In the genomic region with DNA sequence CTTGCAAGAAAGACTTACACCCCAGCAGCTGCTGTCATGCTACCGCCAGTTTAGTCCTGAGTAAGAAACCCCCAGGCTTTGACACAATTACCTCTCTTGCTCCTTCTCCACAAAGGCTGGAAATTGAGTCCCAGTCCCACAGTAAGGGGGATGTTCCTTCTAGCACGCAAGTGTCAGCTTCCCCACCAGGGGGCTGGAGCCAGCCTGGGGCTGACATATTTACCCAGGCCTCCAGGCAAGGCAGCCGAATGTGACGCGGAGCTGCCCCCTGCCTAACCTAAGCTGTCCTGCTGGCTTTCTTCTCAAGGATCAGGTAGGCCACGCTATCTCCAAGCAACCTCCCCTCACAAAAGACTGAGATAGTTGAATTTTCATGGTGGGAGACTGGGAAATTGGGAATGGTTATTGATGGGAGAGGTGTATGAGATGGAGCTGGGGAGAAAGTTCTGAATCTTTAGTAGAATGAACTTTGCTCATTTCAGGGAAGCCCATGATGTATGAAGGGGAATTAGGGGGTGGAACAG, we compare ENCODE assay signal across 9 cellular contexts. TPM values are rescaled to one million over a fixed set of nuclear protein-coding genes. Genes with fewer than 3 reads are reported as not detected.
A peak's percentile ranks its signal among the peaks of the same experiment; 100 is the strongest.
DNase-seq lines count a peak whose midpoint lies in the region; ATAC-seq, FAIRE-seq and TF ChIP-seq lines count a peak whose summit lies in the region.
"Had no signal": no experiment of that assay in that cellular context is flagged by ENCODE, and none has a peak within 500 bp of the region (broad histone marks: within the 10 kb centered on the region; RNA-seq: fewer than 3 reads in every experiment).

No MANE protein-coding gene starts in this region.

- TF ChIP-seq RAD21 in HepG2 (CRISPR knock-in tag; IDR thresholded peaks at IDR 0.05): no peak

- FAIRE-seq in HepG2 (lab: Jason Lieb, UNC) (no peak), endothelial cell of umbilical vein (lab: Jason Lieb, UNC) (no peak), urothelium cell line (lab: Jason Lieb, UNC) (peak; percentile 58)
- FAIRE-seq: small intestine had no signal

- H2AFZ ChIP-seq in HepG2 (ENCODE audit: low read length): no peak overlapping the region
- H2AFZ ChIP-seq in endothelial cell of umbilical vein (ENCODE audit: low read depth, low read length): no peak overlapping the region

- dilution Hi-C loops in endothelial cell of umbilical vein (cut with MboI; ENCODE audit: extremely low pct_ligation_motif_present, low sequenced_read_pairs): no loop called here

- H3K79me2 ChIP-seq in HepG2 (ENCODE audit: insufficient read depth, low read length) (no peaks in the 10 kb centered on the region), endothelial cell of umbilical vein (ENCODE audit: control insufficient read depth, insufficient read depth, low read length) (no peaks in the 10 kb centered on the region)

- H3K27ac ChIP-seq in HepG2 (ENCODE audit: extremely low read length, insufficient read depth, low read length) (no peak overlapping the region), right lobe of liver (no peak overlapping the region), endothelial cell of umbilical vein (ENCODE audit: insufficient read depth, low read depth, low read length) (no peak overlapping the region)

- BruUV-seq in HepG2 (replicated peaks; lab: Mats Ljungman, UMichigan): no TSS peak
- no TSS peak for BruUV-seq in endothelial cell of umbilical vein (replicated peaks; lab: Mats Ljungman, UMichigan)

- TF ChIP-seq CTCF in HepG2 (CRISPR knock-in tag; IDR thresholded peaks at IDR 0.05): peak; percentile 34; the same call in 1 of the 2 replicates
- TF ChIP-seq CTCF in right lobe of liver (IDR thresholded peaks at IDR 0.05): no peak
- TF ChIP-seq CTCF in endothelial cell of umbilical vein (IDR thresholded peaks at IDR 0.05; ENCODE audit: extremely low read depth in 1 of 2, insufficient read depth in 1 of 2, low read depth in 1 of 2, low read length in 2 of 2): peak; percentile 27 to 34

- 15% methylated on average over 5 of the region's 6 CpGs for WGBS in HepG2 (ENCODE audit: low lambda C conversion rate)
- WGBS in right lobe of liver (ENCODE audit: insufficient coverage, low coverage, low lambda C conversion rate, missing lambda C conversion rate): 70% methylated on average over 1 of the region's 6 CpGs

- no peak overlapping the region for H3K9ac ChIP-seq in HepG2 (ENCODE audit: insufficient read depth, low read depth, low read length)
- no peak overlapping the region for H3K9ac ChIP-seq in endothelial cell of umbilical vein (replicated peaks; ENCODE audit: extremely low read depth, insufficient read depth, low read length)

- H3K36me3 ChIP-seq in HepG2 (replicated peaks in 1 of 2; ENCODE audit: control insufficient read depth in 1 of 2, insufficient read depth in 2 of 2, low read length in 2 of 2) (no peaks in the 10 kb centered on the region), right lobe of liver (no peaks in the 10 kb centered on the region), endothelial cell of umbilical vein (ENCODE audit: control insufficient read depth in 2 of 2, extremely low read depth in 1 of 2, insufficient read depth in 2 of 2, low read length in 2 of 2) (no peaks in the 10 kb centered on the region)

- no peaks in the 10 kb centered on the region for H3K9me1 ChIP-seq in endothelial cell of umbilical vein (replicated peaks; ENCODE audit: control insufficient read depth, extremely low read depth, insufficient read depth, low read length)

- intact Hi-C loops in HepG2 (cut with micrococcal nuclease; ENCODE audit: unreplicated experiment): no loop called here
- intact Hi-C loops in right lobe of liver (cut with DNase I): no loop called here
- intact Hi-C loops in endothelial cell of umbilical vein (cut with micrococcal nuclease): loop anchor here (5.0 kb wide), 1 partner anchor 1119 kb away; no protein-coding TSS in a partner anchor

- in situ Hi-C loops in HepG2 (cut with HindIII; ENCODE audit: extremely low pct_ligation_motif_present, low pct_unique_long_range_greater_than_20kb): no loop called here

- H3K27me3 ChIP-seq in HepG2 (ENCODE audit: control insufficient read depth in 1 of 2, insufficient read depth in 2 of 2, low read length in 2 of 2) (peaks cover 0 to 15% of the 10 kb centered on the region in 2 experiments; a peak in 2 of 5 replicates), right lobe of liver (no peaks in the 10 kb centered on the region), endothelial cell of umbilical vein (ENCODE audit: control insufficient read depth in 2 of 2, insufficient read depth in 2 of 2, low read length in 2 of 2) (no peaks in the 10 kb centered on the region)

- TF ChIP-seq POLR2A in HepG2 (IDR thresholded peaks at IDR 0.05; ENCODE audit: insufficient read depth in 1 of 2, low read depth in 2 of 2, low read length in 2 of 2) (no peak), right lobe of liver (IDR thresholded peaks at IDR 0.05) (no peak), endothelial cell of umbilical vein (IDR thresholded peaks at IDR 0.05; ENCODE audit: low read depth, low read length) (no peak), erythroblast (IDR thresholded peaks at IDR 0.05; ENCODE audit: low read length) (no peak)

- H3K4me3 ChIP-seq in HepG2 (replicated peaks in 1 of 3; ENCODE audit: insufficient read depth in 1 of 3, low read depth in 2 of 3, low read length in 3 of 3): no peak overlapping the region
- H3K4me3 ChIP-seq in right lobe of liver: no peak overlapping the region
- no peak overlapping the region for H3K4me3 ChIP-seq in endothelial cell of umbilical vein (replicated peaks in 1 of 3; ENCODE audit: insufficient read depth in 1 of 3, low read depth in 1 of 3, low read length in 3 of 3)

- ATAC-seq in HepG2 (peak; percentile 94), right lobe of liver (no peak), GM21619 (IDR thresholded peaks at IDR 0.05; ENCODE audit: unreplicated experiment) (no peak), HG02884 (IDR thresholded peaks at IDR 0.05; ENCODE audit: unreplicated experiment) (no peak)

- POLR2A ChIA-PET in HepG2 (lab: Yijun Ruan, JAX): no interaction called here
- POLR2A ChIA-PET in endothelial cell of umbilical vein (lab: Charles Lee): no interaction called here

- H3K4me1 ChIP-seq in HepG2 (ENCODE audit: insufficient read depth, low read length) (no peaks in the 10 kb centered on the region), right lobe of liver (no peaks in the 10 kb centered on the region), endothelial cell of umbilical vein (ENCODE audit: control insufficient read depth, extremely low read depth, insufficient read depth, low read length) (no peaks in the 10 kb centered on the region)

- H3K9me3 ChIP-seq in HepG2 (ENCODE audit: low read length) (no peaks in the 10 kb centered on the region), right lobe of liver (no peaks in the 10 kb centered on the region), endothelial cell of umbilical vein (replicated peaks; ENCODE audit: control insufficient read depth, insufficient read depth, low read length) (no peaks in the 10 kb centered on the region)

- CTCF ChIA-PET in HepG2 (lab: Yijun Ruan, JAX; ENCODE audit: low intra/inter-chr PET ratio, low total read pairs): no interaction called here
- CTCF ChIA-PET in endothelial cell of umbilical vein (lab: Charles Lee): interaction anchor here (1.0 to 1.9 kb wide), 3 partner anchors 9 to 129 kb away, joined by 3 to 6 read pairs (median 4); no protein-coding TSS in a partner anchor

- H3K4me2 ChIP-seq in HepG2 (ENCODE audit: low read depth, low read length) (no peak overlapping the region), endothelial cell of umbilical vein (ENCODE audit: insufficient read depth, low read length) (no peak overlapping the region)

- H4K20me1 ChIP-seq in HepG2 (ENCODE audit: insufficient read depth, low read length): no peaks in the 10 kb centered on the region
- H4K20me1 ChIP-seq in endothelial cell of umbilical vein (replicated peaks; ENCODE audit: control insufficient read depth, extremely low read depth, insufficient read depth, low read length): no peaks in the 10 kb centered on the region

- peak; percentile 11 for DNase-seq in HepG2 (ENCODE audit: low spot score)
- DNase-seq in right lobe of liver: no peak
- peak; percentile 20 for DNase-seq in NCI-H69 (lab: John Stamatoyannopoulos, UW)
- no peak for DNase-seq in endothelial cell of umbilical vein (ENCODE audit: low read depth, low spot score)
- peak; percentile 47 for DNase-seq in urothelium cell line (ENCODE audit: low spot score)
- no peak for DNase-seq in erythroblast (lab: John Stamatoyannopoulos, UW)
- DNase-seq: small intestine had no signal

- TF ChIP-seq EP300 in HepG2 (IDR thresholded peaks at IDR 0.05; ENCODE audit: low read depth in 2 of 2, low read length in 2 of 2): no peak
- no peak for TF ChIP-seq EP300 in HepG2 (CRISPR knock-in tag; IDR thresholded peaks at IDR 0.05; ENCODE audit: borderline replicate concordance)

RNA-seq across cellular contexts. Expression of a gene that starts 19.2 kb away (rescaled TPM):
- total RNA-seq in HepG2 (2016; rRNA removed; fragmentation: Illumina TruSeq; extraction: Trizol) (not detected in 2 replicates), right lobe of liver (10 to 100 TPM in 3 of 6 experiments, 1 to 10 TPM in 3; 5.8 to 17.1 (median 10.4) TPM), endothelial cell of umbilical vein (0.13 and 0.32 TPM in 2 replicates)
- not detected in 2 replicates for total RNA-seq in HepG2 (2016; cell fraction: cytosol; rRNA removed; fragmentation: Illumina TruSeq; extraction: Trizol; ENCODE audit: low read depth)
- not detected in 2 replicates for total RNA-seq in HepG2 (2016; cell fraction: insoluble cytoplasmic fraction; rRNA removed; fragmentation: Illumina TruSeq; extraction: Trizol)
- total RNA-seq in HepG2 (2016; cell fraction: membrane; rRNA removed; fragmentation: Illumina TruSeq; extraction: Trizol): not detected in 2 replicates
- total RNA-seq in HepG2 (2016; cell fraction: nucleus; rRNA removed; fragmentation: Illumina TruSeq; extraction: Trizol): not detected in 2 replicates
- polyA plus RNA-seq in HepG2 (2011; rRNA removed) (not detected in 2 replicates), endothelial cell of umbilical vein (0.10 TPM in 2 replicates)
- polyA plus RNA-seq in HepG2 (2011; cell fraction: cytosol; rRNA removed): 0.01 TPM in 1 of 2 replicates, not detected in the other
- 0.24 and 0.45 TPM in 2 replicates for polyA plus RNA-seq in HepG2 (2011; cell fraction: nucleus; rRNA removed)
- 0.07 and 0.12 TPM in 2 replicates for polyA plus RNA-seq in HepG2 (2012)
- not detected in 2 replicates for polyA plus RNA-seq in HepG2 (2016; cell fraction: cytosol; fragmentation: Illumina TruSeq; extraction: Trizol; ENCODE audit: low read depth)
- not detected in 2 replicates for polyA plus RNA-seq in HepG2 (2016; cell fraction: insoluble cytoplasmic fraction; fragmentation: Illumina TruSeq; extraction: Trizol; ENCODE audit: low read depth)
- polyA plus RNA-seq in HepG2 (2016; cell fraction: membrane; fragmentation: Illumina TruSeq; extraction: Trizol; ENCODE audit: low read depth): not detected in 2 replicates
- polyA plus RNA-seq in HepG2 (2016; cell fraction: nucleus; fragmentation: Illumina TruSeq; extraction: Trizol; ENCODE audit: insufficient read depth, low read depth): not detected in 2 replicates
- 0.16 TPM in 1 of 2 replicates, not detected in the other for polyA minus RNA-seq in HepG2 (2011; rRNA and poly(A)+ RNA removed; ENCODE audit: low replicate concordance)
- polyA minus RNA-seq in HepG2 (2011; cell fraction: cytosol; rRNA and poly(A)+ RNA removed): not detected in 2 replicates
- 0.26 and 0.62 TPM in 2 replicates for polyA minus RNA-seq in HepG2 (2011; cell fraction: nucleus; rRNA and poly(A)+ RNA removed)
- polyA plus RNA-seq in endothelial cell of umbilical vein (2011; cell fraction: cytosol; rRNA removed): 0.10 and 0.15 TPM in 2 replicates
- 0.26 and 0.41 TPM in 2 replicates for polyA plus RNA-seq in endothelial cell of umbilical vein (2011; cell fraction: nucleus; rRNA removed)
- polyA plus RNA-seq in endothelial cell of umbilical vein (2012): 0.24 and 0.59 TPM in 2 replicates
- 0.04 and 1.1 TPM in 2 replicates for polyA minus RNA-seq in endothelial cell of umbilical vein
- not detected for polyA minus RNA-seq in endothelial cell of umbilical vein (2011; cell fraction: cytosol; rRNA and poly(A)+ RNA removed)
- 0.34 and 0.38 TPM in 2 replicates for polyA minus RNA-seq in endothelial cell of umbilical vein (2011; cell fraction: nucleus; rRNA and poly(A)+ RNA removed)

Comparison
In these comparisons a context has a peak if more than half of its experiments do, and no peak if none do; other contexts are left out.
1. DNase-seq: peak in HepG2 (single experiment), NCI-H69 (single experiment) and urothelium cell line (single experiment); none in right lobe of liver (0 of 3), endothelial cell of umbilical vein (single experiment) and erythroblast (0 of 2).
2. CTCF ChIP-seq: peak in HepG2 (single experiment) and endothelial cell of umbilical vein (2 of 2); none in right lobe of liver (0 of 4).